ENCODE assay signal across 1 cellular context in genomic region chr7:451255-452229, GRCh38.
TF ChIP-seq lines count a peak whose summit lies in the region.

No MANE protein-coding gene starts in this region.

TF ChIP-seq in K562, 482 proteins besides CTCF, POLR2A, EP300 and RAD21 (continues in another document):
- no peak for TF ChIP-seq ZNF785 (CRISPR knock-in tag; IDR thresholded peaks at IDR 0.05)
- TF ChIP-seq OTX1 (CRISPR knock-in tag; IDR thresholded peaks at IDR 0.05), result peak; percentile 60; the same call in 1 of the 2 replicates
- no peak for TF ChIP-seq BDP1 (IDR thresholded peaks at IDR 0.05; ENCODE audit: insufficient read depth, insufficient read length)
- TF ChIP-seq XRCC3 (IDR thresholded peaks at IDR 0.05), result no peak
- TF ChIP-seq ZFP36 (IDR thresholded peaks at IDR 0.05; ENCODE audit: low read depth, low read length, partially characterized antibody), result peak; percentile 17
- TF ChIP-seq ZNF655 (CRISPR knock-in tag; IDR thresholded peaks at IDR 0.05), result no peak
- no peak for TF ChIP-seq ZBTB7A (IDR thresholded peaks at IDR 0.05; ENCODE audit: borderline replicate concordance, control insufficient read depth, low read depth, low read length)
- no peak for TF ChIP-seq SETDB1 (IDR thresholded peaks at IDR 0.05; ENCODE audit: low read length)
- TF ChIP-seq AFF1 (IDR thresholded peaks at IDR 0.05; ENCODE audit: low read depth in 1 of 2, partially characterized antibody in 2 of 2), result no peak
- peak; percentile 79 for TF ChIP-seq ATF3 (IDR thresholded peaks at IDR 0.05)
- TF ChIP-seq ATF3 (CRISPR knock-in tag; conservative IDR thresholded peaks at IDR 0.05), result no peak
- TF ChIP-seq SMARCA5 (IDR thresholded peaks at IDR 0.05), result peak; percentile 25; the same call in 1 of the 2 replicates
- TF ChIP-seq E2F8 (IDR thresholded peaks at IDR 0.05; ENCODE audit: low read depth, partially characterized antibody), result no peak
- TF ChIP-seq KAT7 (CRISPR knock-in tag; IDR thresholded peaks at IDR 0.05; ENCODE audit: borderline replicate concordance), result no peak
- peak in 1 of 2 experiments; percentile 32; a peak in 1 of 4 replicates for TF ChIP-seq HDAC1 (IDR thresholded peaks at IDR 0.05)
- no peak for TF ChIP-seq ZNF76 (CRISPR knock-in tag; IDR thresholded peaks at IDR 0.05; ENCODE audit: borderline replicate concordance)
- 0 out of 2 replicates have a peak, but pooled peaks have one; percentile 22 for TF ChIP-seq EHMT2 (IDR thresholded peaks at IDR 0.05)
- no peak for TF ChIP-seq ZNF407 (IDR thresholded peaks at IDR 0.05; ENCODE audit: low read depth)
- TF ChIP-seq ZBTB34 (CRISPR knock-in tag; IDR thresholded peaks at IDR 0.05), result no peak
- TF ChIP-seq KDM1A (IDR thresholded peaks at IDR 0.05), result peak in 1 of 2 experiments; percentile 14; a peak in 1 of 4 replicates
- TF ChIP-seq RFX7 (CRISPR knock-in tag; IDR thresholded peaks at IDR 0.05), result no peak
- peak; percentile 24; the same call in 1 of the 2 replicates for TF ChIP-seq HLTF (IDR thresholded peaks at IDR 0.05)
- TF ChIP-seq ZNF253 (CRISPR knock-in tag; conservative IDR thresholded peaks at IDR 0.05), result no peak
- TF ChIP-seq KLF1 (tag; IDR thresholded peaks at IDR 0.05), result no peak
- no peak for TF ChIP-seq IFI16 (CRISPR knock-in tag; IDR thresholded peaks at IDR 0.05)
- no peak for TF ChIP-seq ARID1B (IDR thresholded peaks at IDR 0.05)
- TF ChIP-seq ATF7 (IDR thresholded peaks at IDR 0.05), result peak; percentile 51; the same call in 1 of the 2 replicates
- no peak for TF ChIP-seq MCM2 (IDR thresholded peaks at IDR 0.05; ENCODE audit: low read depth)
- no peak for TF ChIP-seq L3MBTL2 (IDR thresholded peaks at IDR 0.05)
- TF ChIP-seq CHD4 (IDR thresholded peaks at IDR 0.05; ENCODE audit: insufficient read depth, insufficient replicate concordance, low read depth, low read length, poor library complexity, severe bottlenecking), result no peak
- TF ChIP-seq POLR2B (IDR thresholded peaks at IDR 0.05; ENCODE audit: low read depth, partially characterized antibody), result peak; percentile 28
- TF ChIP-seq CBX8 (IDR thresholded peaks at IDR 0.05; ENCODE audit: borderline replicate concordance, extremely low read depth, low read depth, low read length, poor library complexity, severe bottlenecking), result no peak
- no peak for TF ChIP-seq ZBTB5 (IDR thresholded peaks at IDR 0.05)
- TF ChIP-seq BCOR (IDR thresholded peaks at IDR 0.05), result peak; percentile 32; the same call in 1 of the 2 replicates
- TF ChIP-seq ZNF449 (CRISPR knock-in tag; IDR thresholded peaks at IDR 0.05), result no peak
- TF ChIP-seq YY1 (IDR thresholded peaks at IDR 0.05; ENCODE audit: borderline replicate concordance in 1 of 3, control insufficient read depth in 1 of 3, extremely low read depth in 1 of 3, insufficient read depth in 3 of 3, insufficient read length in 1 of 3, insufficient replicate concordance in 2 of 3, low read depth in 1 of 3, low read length in 2 of 3), result no peak
- no peak for TF ChIP-seq MYC (IDR thresholded peaks at IDR 0.05; ENCODE audit: low read depth, low read length)
- TF ChIP-seq MYC (CRISPR knock-in tag; IDR thresholded peaks at IDR 0.05; ENCODE audit: borderline replicate concordance, low read depth), result no peak
- TF ChIP-seq NCOA4 (IDR thresholded peaks at IDR 0.05; ENCODE audit: partially characterized antibody), result peak; percentile 26
- no peak for TF ChIP-seq ZNF316 (IDR thresholded peaks at IDR 0.05)
